Comparison of ENCODE assay signal across 24 cellular contexts in the genomic region with DNA sequence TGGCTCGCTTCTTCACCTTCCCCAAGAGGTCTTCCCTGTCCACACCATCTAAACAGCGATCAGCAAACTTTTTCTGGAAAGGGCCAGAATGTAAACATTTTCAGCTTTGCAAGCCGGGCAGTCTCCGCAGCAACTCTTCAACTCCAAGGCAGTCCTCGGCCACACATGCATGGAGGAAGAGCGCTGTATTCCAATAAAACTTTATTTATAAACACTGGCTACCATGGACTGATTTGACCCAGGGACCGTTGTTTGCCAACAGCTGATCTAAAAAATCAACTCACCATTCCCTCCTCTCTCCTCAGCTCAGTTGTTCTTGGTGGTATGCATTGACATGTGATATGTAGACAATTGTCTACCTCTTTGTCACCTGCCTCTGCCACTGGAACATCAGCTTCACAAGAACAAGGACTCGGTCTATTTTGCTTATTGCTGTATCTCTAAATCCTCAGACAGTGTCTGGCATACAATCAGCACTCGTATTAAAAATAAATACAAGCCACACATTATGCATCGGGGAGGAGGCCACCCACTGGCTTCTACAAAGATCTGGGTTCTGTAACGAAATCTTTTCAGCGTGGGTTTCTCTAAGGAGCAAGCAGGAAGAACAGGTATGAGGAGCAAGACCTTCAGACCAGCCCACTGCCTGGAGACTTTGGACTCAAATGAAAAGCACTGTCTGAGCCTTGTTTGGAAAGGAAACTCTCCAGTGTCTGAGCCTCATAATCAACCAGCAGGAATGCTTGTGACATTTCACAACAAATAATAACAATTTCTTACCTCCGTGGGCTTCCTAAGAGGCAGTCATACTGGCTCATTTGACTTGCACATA.
DNase-seq lines count a peak whose midpoint lies in the region; ATAC-seq and TF ChIP-seq lines count a peak whose summit lies in the region.
"Had no signal": no experiment of that assay in that cellular context is flagged by ENCODE, and none has a peak within 500 bp of the region (broad histone marks: within the 10 kb centered on the region; RNA-seq: fewer than 3 reads in every experiment).

No MANE protein-coding gene starts in this region.

- ATAC-seq in natural killer cell: no peak
- ATAC-seq in GM18517 (IDR thresholded peaks at IDR 0.05; ENCODE audit: unreplicated experiment): no peak
- ATAC-seq: A549; naive thymus-derived CD8-positive, alpha-beta T cell had no signal

- intact Hi-C loops in breast epithelium (cut with DNase I; ENCODE audit: low total_unique reads) (loop anchor here (10.0 kb wide), 1 partner anchor 865 kb away; no protein-coding TSS in a partner anchor), MCF 10A (cut with micrococcal nuclease) (loop anchor here (10.0 kb wide), 1 partner anchor 45 kb away; no protein-coding TSS in a partner anchor), natural killer cell (cut with micrococcal nuclease) (no loop called here), transverse colon (cut with DNase I; ENCODE audit: low total_unique reads) (no loop called here), lower leg skin (cut with DNase I; ENCODE audit: low total_unique reads) (no loop called here)

- CTCF ChIA-PET in MCF 10A (lab: Yijun Ruan, JAX): interaction anchor here (0.6 kb wide), 1 partner anchor 638 kb away, joined by 4 read pairs; no protein-coding TSS in a partner anchor

- H3K27me3 ChIP-seq in breast epithelium: no peaks in the 10 kb centered on the region
- no peaks in the 10 kb centered on the region for H3K27me3 ChIP-seq in endodermal cell (ENCODE audit: control insufficient read depth, insufficient read depth, low read length, poor library complexity, severe bottlenecking)
- no peaks in the 10 kb centered on the region for H3K27me3 ChIP-seq in transverse colon
- H3K27me3 ChIP-seq: dorsolateral prefrontal cortex had no signal

- peaks cover 11% of the 10 kb centered on the region for H3K9me3 Mint-ChIP-seq in MCF 10A (ENCODE audit: unreplicated experiment)
- H3K9me3 Mint-ChIP-seq in endodermal cell: no peaks in the 10 kb centered on the region
- no peaks in the 10 kb centered on the region for H3K9me3 Mint-ChIP-seq in natural killer cell
- H3K9me3 Mint-ChIP-seq: memory B cell had no signal

- H3K36me3 ChIP-seq in breast epithelium (no peaks in the 10 kb centered on the region), endodermal cell (ENCODE audit: control insufficient read depth, insufficient read depth, low read length) (no peaks in the 10 kb centered on the region), transverse colon (no peaks in the 10 kb centered on the region)
- H3K36me3 ChIP-seq: prostate gland had no signal

- no TSS peak for BruUV-seq in MCF 10A (replicated peaks; lab: Mats Ljungman, UMichigan)

- DNase-seq in breast epithelium (ENCODE audit: low spot score in 2 of 2): peak; percentile 5 to 38
- no peak for DNase-seq in MCF 10A (ENCODE audit: unreplicated experiment)
- DNase-seq in endodermal cell: peak; percentile 41
- DNase-seq in natural killer cell: no peak
- DNase-seq in transverse colon: peak; percentile 30
- DNase-seq in lower leg skin (ENCODE audit: low spot score in 2 of 2): no peak
- no peak for DNase-seq in Ammon's horn (ENCODE audit: low spot score)
- DNase-seq: activated CD4-positive, alpha-beta T cell treated with anti-CD3 and anti-CD28 coated beads, Interleukin-2, amount 50 U/mL, for 1 hour; activated CD8-positive, alpha-beta memory T cell treated with anti-CD3 and anti-CD28 coated beads, Interleukin-2, amount 50 U/mL, for 4 hours; amniotic stem cell; C1 segment of cervical spinal cord; central memory CD4-positive, alpha-beta T cell; DMS153; foreskin fibroblast; naive thymus-derived CD8-positive, alpha-beta T cell; NCI-H146; NCI-H2171 treated with DMSO at 0.1 percent for 48 hours; SHP77 had no signal

- POLR2A ChIA-PET in MCF 10A (lab: Yijun Ruan, JAX): no interaction called here

- peaks cover 16% of the 10 kb centered on the region for H3K36me3 Mint-ChIP-seq in MCF 10A (ENCODE audit: insufficient read depth, unreplicated experiment)
- no peaks in the 10 kb centered on the region for H3K36me3 Mint-ChIP-seq in endodermal cell (ENCODE audit: low read depth)
- no peaks in the 10 kb centered on the region for H3K36me3 Mint-ChIP-seq in natural killer cell
- H3K36me3 Mint-ChIP-seq: memory B cell; naive thymus-derived CD8-positive, alpha-beta T cell had no signal

- in situ Hi-C loops in transverse colon (cut with MboI; ENCODE audit: low pct_ligation_motif_present in 1 of 4, low pct_unique_long_range_greater_than_20kb in 1 of 4, low sequenced_read_pairs in 3 of 4): no loop called here

- H3K27ac Mint-ChIP-seq in MCF 10A (ENCODE audit: low read depth, unreplicated experiment): no peak overlapping the region
- no peak overlapping the region for H3K27ac Mint-ChIP-seq in endodermal cell
- H3K27ac Mint-ChIP-seq in natural killer cell: peak overlapping the region; percentile 8 to 65
- H3K27ac Mint-ChIP-seq: memory B cell had no signal

- H3K4me3 Mint-ChIP-seq in MCF 10A (ENCODE audit: unreplicated experiment) (no peak overlapping the region), endodermal cell (no peak overlapping the region), natural killer cell (no peak overlapping the region)
- H3K4me3 Mint-ChIP-seq: memory B cell; naive thymus-derived CD8-positive, alpha-beta T cell had no signal

- no peak for TF ChIP-seq EP300 in transverse colon (IDR thresholded peaks at IDR 0.05; ENCODE audit: low read depth)

- no peak overlapping the region for H3K9ac ChIP-seq in endodermal cell (ENCODE audit: extremely low read depth, low read length, poor library complexity, severe bottlenecking)

- H3K27ac ChIP-seq in breast epithelium (no peak overlapping the region), endodermal cell (ENCODE audit: low read depth, low read length) (no peak overlapping the region), transverse colon (peak overlapping the region; percentile 17 to 63 (median 48))
- H3K27ac ChIP-seq: A549, epithelial cell of prostate, prostate gland had no signal

- TF ChIP-seq CTCF in breast epithelium (IDR thresholded peaks at IDR 0.05): no peak
- no peak for TF ChIP-seq CTCF in MCF 10A (IDR thresholded peaks at IDR 0.05; ENCODE audit: unreplicated experiment)
- TF ChIP-seq CTCF in endodermal cell (conservative IDR thresholded peaks at IDR 0.05): no peak
- TF ChIP-seq CTCF in natural killer cell (IDR thresholded peaks at IDR 0.05): no peak
- no peak for TF ChIP-seq CTCF in transverse colon (IDR thresholded peaks at IDR 0.05)
- TF ChIP-seq CTCF in lower leg skin (IDR thresholded peaks at IDR 0.05): no peak

- H3K4me1 Mint-ChIP-seq in MCF 10A (ENCODE audit: insufficient read depth, unreplicated experiment) (peaks cover 13% of the 10 kb centered on the region), endodermal cell (peaks cover 24% of the 10 kb centered on the region), natural killer cell (peaks cover 68 to 81% of the 10 kb centered on the region in 2 donors)

- H3K9me3 ChIP-seq in breast epithelium (peaks cover 0 to 10% of the 10 kb centered on the region in 2 donors), endodermal cell (ENCODE audit: control insufficient read depth, low read length) (no peaks in the 10 kb centered on the region), transverse colon (no peaks in the 10 kb centered on the region)
- H3K9me3 ChIP-seq: A549, prostate gland had no signal

- H3K4me1 ChIP-seq in breast epithelium (no peaks in the 10 kb centered on the region), endodermal cell (ENCODE audit: control insufficient read depth, insufficient read depth, low read length) (peaks cover 4% of the 10 kb centered on the region), transverse colon (peaks cover 0 to 25% (median 19%) of the 10 kb centered on the region in 4 donors)
- H3K4me1 ChIP-seq: prostate gland had no signal

- TF ChIP-seq POLR2A in breast epithelium (IDR thresholded peaks at IDR 0.05) (no peak), transverse colon (IDR thresholded peaks at IDR 0.05) (no peak), lower leg skin (IDR thresholded peaks at IDR 0.05) (no peak)

- H3K27me3 Mint-ChIP-seq in MCF 10A (ENCODE audit: insufficient read depth, unreplicated experiment): no peaks in the 10 kb centered on the region
- H3K27me3 Mint-ChIP-seq in endodermal cell (ENCODE audit: insufficient read depth): no peaks in the 10 kb centered on the region
- H3K27me3 Mint-ChIP-seq in natural killer cell (ENCODE audit: low read depth in 2 of 2): peaks cover 0 to 9% of the 10 kb centered on the region in 2 donors

- H3K4me3 ChIP-seq in breast epithelium (no peak overlapping the region), endodermal cell (ENCODE audit: low read length) (no peak overlapping the region), transverse colon (no peak overlapping the region), lower leg skin (ENCODE audit: low read depth, poor library complexity, severe bottlenecking) (no peak overlapping the region)
- H3K4me3 ChIP-seq: A549, dorsolateral prefrontal cortex, prostate gland had no signal

- 95 to 96% methylated on average over 7 to 13 of the region's 13 CpGs for WGBS in endodermal cell (ENCODE audit: insufficient coverage in 1 of 2, insufficient read length in 1 of 2), 2 experiments
- WGBS in transverse colon (ENCODE audit: low coverage in 1 of 2), 2 donors: 64 to 72% methylated on average over 8 to 13 of the region's 13 CpGs
- WGBS in lower leg skin, 2 donors: 77 to 82% methylated on average over 13 of the region's 13 CpGs

Comparison
In these comparisons a context has a peak if more than half of its experiments do, and no peak if none do; other contexts are left out.
1. DNase-seq: peak in breast epithelium (2 of 2), endodermal cell (single experiment) and transverse colon (single experiment); none in MCF 10A (single experiment), natural killer cell (single experiment), lower leg skin (0 of 2) and Ammon's horn (single experiment).
2. H3K27ac ChIP-seq: peak in transverse colon (4 of 4); none in breast epithelium (0 of 2) and endodermal cell (single experiment).
3. H3K27ac Mint-ChIP-seq: peak in natural killer cell (2 of 2); none in MCF 10A (single experiment) and endodermal cell (single experiment).
4. intact Hi-C loops: an anchor here in breast epithelium (10.0 kb wide) and MCF 10A (10.0 kb wide); none called in natural killer cell, transverse colon and lower leg skin.